In the genomic region with DNA sequence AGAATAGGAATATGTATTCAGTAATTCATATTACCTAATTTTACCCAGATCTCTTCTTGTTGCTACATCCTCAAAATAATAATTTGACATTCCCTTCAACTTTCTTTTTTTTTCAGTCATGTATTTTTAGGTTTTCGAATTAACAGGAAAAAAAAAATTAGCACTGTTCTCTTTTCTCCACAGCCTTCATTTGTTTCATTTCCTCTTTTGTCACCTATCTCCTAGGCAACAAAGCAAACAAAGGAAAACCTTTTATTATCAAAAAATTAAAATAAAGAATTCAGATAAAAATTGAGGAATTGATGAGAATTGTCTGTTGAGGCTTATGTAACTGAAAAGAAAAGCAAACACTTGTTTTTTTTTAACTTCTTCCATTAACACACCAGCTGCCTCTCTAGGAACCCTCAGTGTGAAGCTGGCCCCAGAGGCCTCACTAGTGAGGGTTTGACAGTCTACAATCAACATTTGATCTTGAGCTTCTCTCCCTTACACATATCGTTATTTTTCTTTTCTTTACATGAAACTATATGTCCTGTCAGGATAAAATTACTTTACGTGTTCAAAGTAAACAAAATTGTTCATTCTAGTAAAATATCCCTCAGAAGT, we compare ENCODE assay signal across 11 cellular contexts.
DNase-seq lines count a peak whose midpoint lies in the region; ATAC-seq, FAIRE-seq and TF ChIP-seq lines count a peak whose summit lies in the region.
"Had no signal": no experiment of that assay in that cellular context is flagged by ENCODE, and none has a peak within 500 bp of the region (broad histone marks: within the 10 kb centered on the region; RNA-seq: fewer than 3 reads in every experiment).

No MANE protein-coding gene starts in this region.

- ATAC-seq in GM21423 (IDR thresholded peaks at IDR 0.05; ENCODE audit: unreplicated experiment) (peak; percentile 68), HG03342 (IDR thresholded peaks at IDR 0.05; ENCODE audit: unreplicated experiment) (peak; percentile 78)

- TF ChIP-seq POLR2A in GM12891 (IDR thresholded peaks at IDR 0.05; ENCODE audit: low read depth, low read length) = no peak

- no peak for FAIRE-seq in GM12891 (lab: Jason Lieb, UNC)
- FAIRE-seq: astrocyte, TTC549 had no signal

- DNase-seq in GM12891 (ENCODE audit: insufficient read length, low spot score) = no peak
- peak; percentile 13 for DNase-seq in UCSD-AML1 (lab: John Stamatoyannopoulos, UW; ENCODE audit: unreplicated experiment)
- DNase-seq in activated naive CD4-positive, alpha-beta T cell treated with anti-CD3 and anti-CD28 coated beads, Interleukin-2, amount 50 U/mL, for 16 hours = no peak
- DNase-seq in stimulated activated CD4-positive, alpha-beta T cell treated with anti-CD3 and anti-CD28 coated beads, Interleukin-4, amount 100 ng/mL, for 1 hour = no peak
- no peak for DNase-seq in hippocampal formation (lab: John Stamatoyannopoulos, UW)
- DNase-seq in germinal center (ENCODE audit: low spot score) = no peak
- DNase-seq: IMR-90 had no signal

TF ChIP-seq in GM12891, 5 proteins besides CTCF, POLR2A, EP300 and RAD21:
- TF ChIP-seq PAX5 (IDR thresholded peaks at IDR 0.05; ENCODE audit: insufficient read depth, low read length, severe bottlenecking) (no peak), SPI1 (IDR thresholded peaks at IDR 0.05; ENCODE audit: low read depth, low read length) (peak; percentile 93), POU2F2 (IDR thresholded peaks at IDR 0.05; ENCODE audit: low read depth, low read length) (no peak)
